Comparison of ENCODE assay signal across 8 cellular contexts in genomic region chr19:42244452-42245220, GRCh38. TPM values are rescaled to one million over a fixed set of nuclear protein-coding genes. Genes with fewer than 3 reads are reported as not detected.
DNase-seq lines count a peak whose midpoint lies in the region; TF ChIP-seq lines count a peak whose summit lies in the region.

No MANE protein-coding gene starts in this region.

- H3K4me1 ChIP-seq in H9 (ENCODE audit: insufficient read depth, low read length) (no peaks in the 10 kb centered on the region; the same call in 1 of the 2 replicates), suprapubic skin (peaks cover 84% of the 10 kb centered on the region)

- no peak overlapping the region for H2BK20ac ChIP-seq in H9 (ENCODE audit: low read depth, low read length, poor library complexity, severe bottlenecking)

- no peak overlapping the region for H2BK12ac ChIP-seq in H9 (ENCODE audit: insufficient read length, low read depth, low read length)

- no CpG with 5 or more reads among the region's 40 CpGs for WGBS in H9 (ENCODE audit: extremely low coverage, insufficient read length, low lambda C conversion rate)
- 2% methylated on average over 24 of the region's 40 CpGs for WGBS in suprapubic skin

- TF ChIP-seq CTCF in H9 (conservative IDR thresholded peaks at IDR 0.05), result peak; percentile 68
- TF ChIP-seq CTCF in suprapubic skin (IDR thresholded peaks at IDR 0.05), result peak; percentile 47 to 61

- H3K18ac ChIP-seq in H9 (ENCODE audit: insufficient read length, low read depth, low read length), result peak overlapping the region; percentile 76

- no peak overlapping the region for H2AFZ ChIP-seq in H9 (ENCODE audit: low read length)

- no peaks in the 10 kb centered on the region for H3K9me3 Mint-ChIP-seq in H9

- H3K36me3 ChIP-seq in suprapubic skin, result peaks cover 18% of the 10 kb centered on the region

- H3K27me3 Mint-ChIP-seq in H9 (ENCODE audit: low read depth), result no peaks in the 10 kb centered on the region; the same call in 1 of the 2 replicates

- no peak overlapping the region for H3K56ac ChIP-seq in H9 (ENCODE audit: insufficient read length, low read depth, low read length)

- H3K79me2 ChIP-seq in H9 (ENCODE audit: insufficient read depth, low read length), result no peaks in the 10 kb centered on the region; the same call in 1 of the 2 replicates

- TF ChIP-seq POLR2A in suprapubic skin (IDR thresholded peaks at IDR 0.05), result peak in 1 of 2 donors; percentile 26

- H3K23me2 ChIP-seq in H9 (ENCODE audit: insufficient read length, low read depth, low read length, poor library complexity, severe bottlenecking), result peaks cover 4% of the 10 kb centered on the region

- H2BK120ac ChIP-seq in H9 (ENCODE audit: low read depth, low read length, poor library complexity, severe bottlenecking), result no peak overlapping the region

- peak overlapping the region; percentile 10 for H3K27ac ChIP-seq in H9 (ENCODE audit: insufficient read length, low read depth, low read length)
- H3K27ac ChIP-seq in suprapubic skin, result peak overlapping the region; percentile 90

- peak; percentile 96 for DNase-seq in Daoy (ENCODE audit: low read depth)
- peak; percentile 97 for DNase-seq in H9
- peak; percentile 98 for DNase-seq in MV-4-11 (lab: John Stamatoyannopoulos, UW)
- DNase-seq in SK-N-DZ (ENCODE audit: low spot score), result peak; percentile 94
- peak; percentile 92 for DNase-seq in activated naive CD4-positive, alpha-beta T cell treated with anti-CD3 and anti-CD28 coated beads, Interleukin-2, amount 50 U/mL, for 16 hours
- peak; percentile 81 for DNase-seq in glomerular endothelial cell (ENCODE audit: extremely low read depth, low read depth, low spot score)
- DNase-seq in nucleus accumbens (lab: John Stamatoyannopoulos, UW), result peak; percentile 66 to 97 (median 90)
- DNase-seq in suprapubic skin (ENCODE audit: low spot score in 2 of 2), result peak; percentile 95 to 96

- H3K36me3 Mint-ChIP-seq in H9 (ENCODE audit: insufficient read depth in 1 of 3, low read depth in 3 of 3), result peaks cover 1 to 26% (median 21%) of the 10 kb centered on the region in 3 experiments; a peak in 6 of 7 replicates

- H3T11ph ChIP-seq in H9 (ENCODE audit: low read length), result no peak overlapping the region

- H3K4me1 Mint-ChIP-seq in H9, result peaks cover 29 to 35% of the 10 kb centered on the region in 2 experiments

- H3K4me2 ChIP-seq in H9 (ENCODE audit: insufficient read depth, insufficient read length, low read length), result peak overlapping the region; percentile 96

- no peak overlapping the region for H2BK15ac ChIP-seq in H9 (ENCODE audit: low read depth, low read length)

- no peak overlapping the region for H3K4ac ChIP-seq in H9 (ENCODE audit: low read depth, low read length)

- no peak for TF ChIP-seq EP300 in suprapubic skin (IDR thresholded peaks at IDR 0.05)

- no peaks in the 10 kb centered on the region for H4K20me1 ChIP-seq in H9 (ENCODE audit: control insufficient read depth, insufficient read depth, insufficient read length)

- H3K14ac ChIP-seq in H9 (ENCODE audit: insufficient read depth, low read length), result no peak overlapping the region; the same call in 1 of the 2 replicates

- H4K8ac ChIP-seq in H9 (replicated peaks; ENCODE audit: insufficient read length, low read depth, low read length), result no peak overlapping the region

- no peak overlapping the region for H2BK5ac ChIP-seq in H9 (ENCODE audit: insufficient read length, low read length)

- H3K79me1 ChIP-seq in H9 (ENCODE audit: insufficient read depth, low read depth, low read length, poor library complexity, severe bottlenecking), result no peaks in the 10 kb centered on the region

- H3K9me3 ChIP-seq in H9 (ENCODE audit: control insufficient read depth, low read depth, low read length) (no peaks in the 10 kb centered on the region), suprapubic skin (no peaks in the 10 kb centered on the region)

- H3K4me3 Mint-ChIP-seq in H9, result peak overlapping the region; percentile 88 to 95

- peak overlapping the region; percentile 95 to 99 (median 99) for H3K27ac Mint-ChIP-seq in H9

- no peak overlapping the region for H4K91ac ChIP-seq in H9 (ENCODE audit: insufficient read length, low read depth, low read length)

- peak overlapping the region; percentile 62 for H3K4me3 ChIP-seq in suprapubic skin

- no peak overlapping the region for H3K23ac ChIP-seq in H9 (ENCODE audit: insufficient read length, low read depth, low read length)

- no peaks in the 10 kb centered on the region for H3K27me3 ChIP-seq in H9 (ENCODE audit: insufficient read depth, low read length)
- H3K27me3 ChIP-seq in suprapubic skin, result no peaks in the 10 kb centered on the region

- H4K5ac ChIP-seq in H9 (ENCODE audit: insufficient read length, low read depth, low read length), result no peak overlapping the region

- peak overlapping the region; percentile 28 for H3K9ac ChIP-seq in H9 (ENCODE audit: extremely low read depth, insufficient read length, low read length)

- no peak overlapping the region for H2AK5ac ChIP-seq in H9 (ENCODE audit: insufficient read length, low read length)

RNA-seq across cellular contexts. Expression of gene GSK3A, which starts 2.2 kb away (rescaled TPM):
- 31.1 and 44.7 TPM in 2 replicates for total RNA-seq in Daoy (2014; rRNA removed; shearing (Covaris generic))
- total RNA-seq in H9 (2021) (52.4 and 53.7 TPM in 2 replicates), glomerular endothelial cell (29.1 and 36.5 TPM in 2 replicates), suprapubic skin (10 to 100 TPM; 24.0 to 37.3 (median 28.3) TPM)
- 39.7 and 55.9 TPM in 2 replicates for polyA plus RNA-seq in SK-N-DZ (2014; cell fraction: cytosol; rRNA removed)
- 26.7 and 35.8 TPM in 2 replicates for polyA plus RNA-seq in SK-N-DZ (2014; cell fraction: nucleus; rRNA removed)

RNA-seq across cellular contexts. Expression of gene ERF, which starts 10.3 kb away (rescaled TPM):
- total RNA-seq in Daoy (2014; rRNA removed; shearing (Covaris generic)), result 23.8 and 30.8 TPM in 2 replicates
- 120 and 126 TPM in 2 replicates for total RNA-seq in H9 (2021)
- 30.2 and 33.4 TPM in 2 replicates for polyA plus RNA-seq in SK-N-DZ (2014; cell fraction: cytosol; rRNA removed)
- polyA plus RNA-seq in SK-N-DZ (2014; cell fraction: nucleus; rRNA removed), result 69.8 and 78.5 TPM in 2 replicates
- total RNA-seq in glomerular endothelial cell, result 56.6 and 57.4 TPM in 2 replicates
- 10 to 100 TPM; 36.8 to 49.5 (median 45.8) TPM for total RNA-seq in suprapubic skin

RNA-seq across cellular contexts. Expression of gene CIC, which starts 24.4 kb away (rescaled TPM):
- total RNA-seq in Daoy (2014; rRNA removed; shearing (Covaris generic)), result 8.1 and 17.4 TPM in 2 replicates
- total RNA-seq in H9 (2021) (54.0 and 56.0 TPM in 2 replicates), glomerular endothelial cell (68.8 and 80.2 TPM in 2 replicates), suprapubic skin (10 to 100 TPM; 57.5 to 91.6 (median 81.9) TPM)
- 14.2 and 17.4 TPM in 2 replicates for polyA plus RNA-seq in SK-N-DZ (2014; cell fraction: cytosol; rRNA removed)
- 35.7 and 42.1 TPM in 2 replicates for polyA plus RNA-seq in SK-N-DZ (2014; cell fraction: nucleus; rRNA removed)

RNA-seq across cellular contexts. Expression of gene ZNF526, which starts 24.5 kb away (rescaled TPM):
- total RNA-seq in Daoy (2014; rRNA removed; shearing (Covaris generic)), result 4.3 and 9.1 TPM in 2 replicates
- total RNA-seq in H9 (2021) (20.5 and 23.4 TPM in 2 replicates), glomerular endothelial cell (6.2 and 10.4 TPM in 2 replicates), suprapubic skin (10 to 100 TPM in 2 of 4 donors, 1 to 10 TPM in 2; 4.2 to 12.9 (median 8.9) TPM)
- polyA plus RNA-seq in SK-N-DZ (2014; cell fraction: cytosol; rRNA removed), result 7.7 and 9.3 TPM in 2 replicates
- polyA plus RNA-seq in SK-N-DZ (2014; cell fraction: nucleus; rRNA removed), result 5.6 and 6.5 TPM in 2 replicates

RNA-seq across cellular contexts. Expression of gene DEDD2, which starts 27.2 kb away (rescaled TPM):
- total RNA-seq in Daoy (2014; rRNA removed; shearing (Covaris generic)), result 33.7 and 39.0 TPM in 2 replicates
- total RNA-seq in H9 (2021) (32.3 and 33.2 TPM in 2 replicates), glomerular endothelial cell (34.5 and 35.9 TPM in 2 replicates), suprapubic skin (10 to 100 TPM; 51.3 to 78.9 (median 65.6) TPM)
- polyA plus RNA-seq in SK-N-DZ (2014; cell fraction: cytosol; rRNA removed), result 50.8 and 59.3 TPM in 2 replicates
- 44.6 and 50.5 TPM in 2 replicates for polyA plus RNA-seq in SK-N-DZ (2014; cell fraction: nucleus; rRNA removed)

Comparison
In these comparisons a context has a peak if more than half of its experiments do, and no peak if none do; other contexts are left out.
1. Peak in every context shown above with its lines: DNase-seq, H3K4me3 ChIP-seq and H3K27ac ChIP-seq.